8 cellular contexts compared by ENCODE assay signal in genomic region chr17:5437721-5438317, GRCh38. TPM values are rescaled to one million over a fixed set of nuclear protein-coding genes. Genes with fewer than 3 reads are reported as not detected.
DNase-seq lines count a peak whose midpoint lies in the region; ATAC-seq and TF ChIP-seq lines count a peak whose summit lies in the region.

No MANE protein-coding gene starts in this region.

- H3K4me3 Mint-ChIP-seq in naive thymus-derived CD4-positive, alpha-beta T cell, result peak overlapping the region; percentile 80 to 95 (median 88)

- H3K27me3 Mint-ChIP-seq in naive thymus-derived CD4-positive, alpha-beta T cell, result no peaks in the 10 kb centered on the region

- peak overlapping the region; percentile 97 for H3K4me2 ChIP-seq in Loucy (ENCODE audit: low read depth, low read length, poor library complexity, severe bottlenecking)

- H4K20me1 ChIP-seq in Loucy (ENCODE audit: insufficient read depth, low read length, poor library complexity, severe bottlenecking), result peaks cover 41% of the 10 kb centered on the region

- no peak for ATAC-seq in naive thymus-derived CD4-positive, alpha-beta T cell
- no peak for ATAC-seq in GM19351 (IDR thresholded peaks at IDR 0.05; ENCODE audit: unreplicated experiment)

- H3K4me3 ChIP-seq in BJ (ENCODE audit: low read depth, low read length), result peak overlapping the region; percentile 56
- peak overlapping the region; percentile 90 for H3K4me3 ChIP-seq in Loucy (ENCODE audit: low read length, poor library complexity, severe bottlenecking)
- peak overlapping the region; percentile 85 for H3K4me3 ChIP-seq in coronary artery
- H3K4me3 ChIP-seq in naive thymus-derived CD4-positive, alpha-beta T cell (ENCODE audit: low read length), result peak overlapping the region; percentile 80

- H3K4me1 ChIP-seq in Loucy (ENCODE audit: insufficient read depth, low read length, poor library complexity, severe bottlenecking), result peaks cover 32% of the 10 kb centered on the region
- H3K4me1 ChIP-seq in naive thymus-derived CD4-positive, alpha-beta T cell (ENCODE audit: control insufficient read depth in 2 of 2, insufficient read depth in 2 of 2, low read length in 2 of 2), result peaks cover 19 to 28% of the 10 kb centered on the region in 2 donors

- no peaks in the 10 kb centered on the region for H3K9me3 ChIP-seq in Loucy (ENCODE audit: insufficient read depth, low read depth, low read length)
- no peaks in the 10 kb centered on the region for H3K9me3 ChIP-seq in naive thymus-derived CD4-positive, alpha-beta T cell (ENCODE audit: control insufficient read depth in 2 of 3, low read length in 3 of 3)

- TF ChIP-seq CTCF in BJ (IDR thresholded peaks at IDR 0.05; ENCODE audit: insufficient read depth, low read depth, low read length) (no peak), Loucy (conservative IDR thresholded peaks at IDR 0.05; ENCODE audit: low read length) (no peak), coronary artery (IDR thresholded peaks at IDR 0.05) (no peak)

- peak overlapping the region; percentile 94 for H3K9ac ChIP-seq in Loucy (ENCODE audit: low read depth, low read length, poor library complexity, severe bottlenecking)

- peaks cover 0 to 27% (median 13%) of the 10 kb centered on the region in 5 donors for H3K36me3 Mint-ChIP-seq in naive thymus-derived CD4-positive, alpha-beta T cell

- H3K27ac Mint-ChIP-seq in naive thymus-derived CD4-positive, alpha-beta T cell, result peak overlapping the region; percentile 73 to 95 (median 87)

- POLR2A ChIA-PET in BJ (lab: Charles Lee), result no interaction called here
- POLR2A ChIA-PET in naive thymus-derived CD4-positive, alpha-beta T cell (lab: Charles Lee), result interaction anchor here (0.7 to 5.5 kb wide), 3 partner anchors 9 to 19 kb away, joined by 3 to 46 read pairs (median 3); partner anchors contain the start of genes NUP88 and RPAIN

- no peaks in the 10 kb centered on the region for H3K27me3 ChIP-seq in BJ (ENCODE audit: control insufficient read depth, insufficient read depth, low read length)
- no peaks in the 10 kb centered on the region for H3K27me3 ChIP-seq in Loucy (ENCODE audit: insufficient read depth, low read length, poor library complexity, severe bottlenecking)
- no peaks in the 10 kb centered on the region for H3K27me3 ChIP-seq in naive thymus-derived CD4-positive, alpha-beta T cell (ENCODE audit: control insufficient read depth in 2 of 2, insufficient read depth in 2 of 2, low read length in 2 of 2)

- no peak overlapping the region for H3K27ac ChIP-seq in coronary artery
- peak overlapping the region; percentile 89 for H3K27ac ChIP-seq in naive thymus-derived CD4-positive, alpha-beta T cell (ENCODE audit: low read depth, low read length)

- no peaks in the 10 kb centered on the region for H3F3A ChIP-seq in Loucy (ENCODE audit: low read depth)

- CTCF ChIA-PET in BJ (lab: Yijun Ruan, JAX), result interaction anchor here (1.3 to 6.0 kb wide), 9 partner anchors 8 to 188 kb away, joined by 3 to 69 read pairs (median 16); no protein-coding TSS in a partner anchor
- CTCF ChIA-PET in naive thymus-derived CD4-positive, alpha-beta T cell (lab: Charles Lee), result interaction anchor here (0.5 to 0.7 kb wide), 2 partner anchors 126 to 310 kb away, joined by 3 read pairs; no protein-coding TSS in a partner anchor

- no peaks in the 10 kb centered on the region for H3K9me2 ChIP-seq in Loucy (replicated peaks; ENCODE audit: low read depth, low read length)

- H2AFZ ChIP-seq in Loucy (ENCODE audit: low read length), result no peak overlapping the region

- DNase-seq in BJ (ENCODE audit: low read depth), result no peak
- no peak for DNase-seq in coronary artery (ENCODE audit: low spot score)
- no peak for DNase-seq in naive thymus-derived CD4-positive, alpha-beta T cell
- DNase-seq in NK-92 (lab: John Stamatoyannopoulos, UW; ENCODE audit: unreplicated experiment), result no peak
- no peak for DNase-seq in GOT3 (lab: John Stamatoyannopoulos, UW)
- no peak for DNase-seq in NCI-H2107 treated with DMSO at 0.1 percent for 48 hours (lab: John Stamatoyannopoulos, UW; ENCODE audit: unreplicated experiment)

- intact Hi-C loops in naive thymus-derived CD4-positive, alpha-beta T cell (cut with micrococcal nuclease), result loop anchor here in 1 of 2 donors (2.0 kb wide), 1 partner anchor 241 kb away; no protein-coding TSS in a partner anchor

- H3K36me3 ChIP-seq in BJ (ENCODE audit: control insufficient read depth, insufficient read depth, low read length) (peaks cover 13% of the 10 kb centered on the region), Loucy (ENCODE audit: insufficient read depth, low read length) (peaks cover 40% of the 10 kb centered on the region; the same call in 1 of the 2 replicates)
- H3K36me3 ChIP-seq in naive thymus-derived CD4-positive, alpha-beta T cell (ENCODE audit: control insufficient read depth in 2 of 3, insufficient read depth in 3 of 3, low read length in 3 of 3), result peaks cover 13 to 37% (median 15%) of the 10 kb centered on the region in 3 experiments

- no peaks in the 10 kb centered on the region for H3K9me3 Mint-ChIP-seq in naive thymus-derived CD4-positive, alpha-beta T cell

- peaks cover 46% of the 10 kb centered on the region for H3K79me2 ChIP-seq in Loucy (ENCODE audit: insufficient read depth, low read length)

- H3K4me1 Mint-ChIP-seq in naive thymus-derived CD4-positive, alpha-beta T cell, result peaks cover 16 to 43% (median 37%) of the 10 kb centered on the region in 7 donors

RNA-seq across cellular contexts. Expression of gene C1QBP, which starts 1.1 kb away (rescaled TPM):
- polyA plus RNA-seq in BJ (2011; rRNA removed), result 63.8 and 111 TPM in 2 replicates
- 34.3 and 37.6 TPM in 2 replicates for polyA minus RNA-seq in BJ (2011; rRNA and poly(A)+ RNA removed)
- total RNA-seq in naive thymus-derived CD4-positive, alpha-beta T cell, result 100 to 1,000 TPM in 1 of 5 experiments, 10 to 100 TPM in 4; 58.0 to 162 (median 82.3) TPM
- 100 to 1,000 TPM; 276 to 294 TPM for polyA plus RNA-seq in naive thymus-derived CD4-positive, alpha-beta T cell

RNA-seq across cellular contexts. Expression of gene RPAIN, which starts 17.8 kb away (rescaled TPM):
- 22.8 and 29.9 TPM in 2 replicates for polyA plus RNA-seq in BJ (2011; rRNA removed)
- polyA minus RNA-seq in BJ (2011; rRNA and poly(A)+ RNA removed), result 6.8 and 9.5 TPM in 2 replicates
- 10 to 100 TPM; 54.2 to 81.1 (median 75.1) TPM for total RNA-seq in naive thymus-derived CD4-positive, alpha-beta T cell
- 10 to 100 TPM; 30.4 to 35.8 TPM for polyA plus RNA-seq in naive thymus-derived CD4-positive, alpha-beta T cell

RNA-seq across cellular contexts. Expression of gene NUP88, which starts 18.4 kb away (rescaled TPM):
- polyA plus RNA-seq in BJ (2011; rRNA removed), result 44.4 and 82.7 TPM in 2 replicates
- polyA minus RNA-seq in BJ (2011; rRNA and poly(A)+ RNA removed), result 36.7 and 51.6 TPM in 2 replicates
- 100 to 1,000 TPM in 4 of 5 experiments, 10 to 100 TPM in 1; 85.7 to 135 (median 111) TPM for total RNA-seq in naive thymus-derived CD4-positive, alpha-beta T cell
- polyA plus RNA-seq in naive thymus-derived CD4-positive, alpha-beta T cell, result 100 to 1,000 TPM in 1 of 2 donors, 10 to 100 TPM in 1; 96.0 to 148 TPM

RNA-seq across cellular contexts. Expression of gene DHX33, which starts 31.0 kb away (rescaled TPM):
- polyA plus RNA-seq in BJ (2011; rRNA removed), result 6.4 and 9.1 TPM in 2 replicates
- polyA minus RNA-seq in BJ (2011; rRNA and poly(A)+ RNA removed), result 10.9 and 11.4 TPM in 2 replicates
- 10 to 100 TPM in 3 of 5 experiments, 1 to 10 TPM in 2; 7.1 to 19.1 (median 11.3) TPM for total RNA-seq in naive thymus-derived CD4-positive, alpha-beta T cell
- under 1 TPM; 0.95 to 0.99 TPM for polyA plus RNA-seq in naive thymus-derived CD4-positive, alpha-beta T cell

RNA-seq across cellular contexts. Expression of gene DERL2, which starts 48.2 kb away (rescaled TPM):
- 69.3 and 115 TPM in 2 replicates for polyA plus RNA-seq in BJ (2011; rRNA removed)
- 13.8 and 21.5 TPM in 2 replicates for polyA minus RNA-seq in BJ (2011; rRNA and poly(A)+ RNA removed)
- total RNA-seq in naive thymus-derived CD4-positive, alpha-beta T cell, result 10 to 100 TPM; 63.4 to 84.4 (median 80.4) TPM
- polyA plus RNA-seq in naive thymus-derived CD4-positive, alpha-beta T cell, result 10 to 100 TPM; 50.2 to 59.1 TPM
